In genomic region chr18:22056962-22057361, GRCh38 we compare ENCODE assay signal across 11 cellular contexts.
DNase-seq lines count a peak whose midpoint lies in the region; ATAC-seq and TF ChIP-seq lines count a peak whose summit lies in the region.
"Had no signal": no experiment of that assay in that cellular context is flagged by ENCODE, and none has a peak within 500 bp of the region (broad histone marks: within the 10 kb centered on the region; RNA-seq: fewer than 3 reads in every experiment).

No MANE protein-coding gene starts in this region.

- no peaks in the 10 kb centered on the region for H3K9me3 ChIP-seq in PC-3 (ENCODE audit: low read length)
- no peaks in the 10 kb centered on the region for H3K9me3 ChIP-seq in mucosa of descending colon
- no peaks in the 10 kb centered on the region for H3K9me3 ChIP-seq in transverse colon

- DNase-seq in PC-3 (peak; percentile 65), kidney glomerular epithelial cell (lab: John Stamatoyannopoulos, UW) (peak; percentile 20), mucosa of descending colon (no peak), transverse colon (no peak), NCI-H2171 (lab: John Stamatoyannopoulos, UW) (no peak), NCI-H146 treated with DMSO at 0.1 percent for 48 hours (lab: John Stamatoyannopoulos, UW; ENCODE audit: unreplicated experiment) (no peak)
- no peak for DNase-seq in activated CD8-positive, alpha-beta memory T cell treated with anti-CD3 and anti-CD28 coated beads for 24 hours
- DNase-seq: CD8-positive, alpha-beta T cell; GM23248 had no signal

- CTCF ChIA-PET in PC-3 (lab: Charles Lee): no interaction called here

- H3K4me3 ChIP-seq in PC-3 (ENCODE audit: low read length) (no peak overlapping the region), mucosa of descending colon (no peak overlapping the region), transverse colon (no peak overlapping the region)
- H3K4me3 ChIP-seq: BLaER1 treated with 17β-estradiol and CSF1 and Interleukin-3, amounts not matched to agents 10 nM and 100 nM; GM23248; HAP-1 had no signal

- H3K27me3 ChIP-seq in PC-3 (ENCODE audit: low read length): no peaks in the 10 kb centered on the region
- no peaks in the 10 kb centered on the region for H3K27me3 ChIP-seq in transverse colon
- H3K27me3 ChIP-seq: BLaER1 treated with 17β-estradiol and CSF1 and Interleukin-3, amounts not matched to agents 10 nM and 100 nM had no signal

- no TSS peak for BruUV-seq in PC-3 (replicated peaks; lab: Mats Ljungman, UMichigan)

- no peaks in the 10 kb centered on the region for H3K36me3 ChIP-seq in PC-3 (ENCODE audit: low read depth, low read length)
- no peaks in the 10 kb centered on the region for H3K36me3 ChIP-seq in mucosa of descending colon (ENCODE audit: low read depth)
- no peaks in the 10 kb centered on the region for H3K36me3 ChIP-seq in transverse colon
- H3K36me3 ChIP-seq: BLaER1 treated with 17β-estradiol and CSF1 and Interleukin-3, amounts not matched to agents 10 nM and 100 nM; HAP-1 had no signal

- TF ChIP-seq POLR2A in transverse colon (IDR thresholded peaks at IDR 0.05): no peak

- no peak for TF ChIP-seq EP300 in transverse colon (IDR thresholded peaks at IDR 0.05; ENCODE audit: low read depth)

- H3K4me1 ChIP-seq in PC-3 (ENCODE audit: insufficient read depth, low read length): peaks cover 10% of the 10 kb centered on the region
- H3K4me1 ChIP-seq in mucosa of descending colon (ENCODE audit: low read depth): peaks cover 5% of the 10 kb centered on the region
- peaks cover 0 to 25% (median 4%) of the 10 kb centered on the region in 4 donors for H3K4me1 ChIP-seq in transverse colon
- H3K4me1 ChIP-seq: BLaER1 treated with 17β-estradiol and CSF1 and Interleukin-3, amounts not matched to agents 10 nM and 100 nM had no signal

- ATAC-seq in PC-3 (peak; percentile 76), mucosa of descending colon (peak; percentile 89)
- ATAC-seq: CD8-positive, alpha-beta T cell had no signal

- 0 out of 2 replicates have a peak overlapping the region, but pooled peaks have one; percentile 16 for H3K9ac ChIP-seq in PC-3 (ENCODE audit: low read length)
- H3K9ac ChIP-seq: BLaER1 treated with 17β-estradiol and CSF1 and Interleukin-3, amounts not matched to agents 10 nM and 100 nM; GM23248 had no signal

- H3K27ac ChIP-seq in PC-3 (ENCODE audit: low read length): peak overlapping the region; percentile 81
- peak overlapping the region; percentile 50 to 77 (median 69) for H3K27ac ChIP-seq in transverse colon
- H3K27ac ChIP-seq: BLaER1 treated with 17β-estradiol and CSF1 and Interleukin-3, amounts not matched to agents 10 nM and 100 nM; GM23248 had no signal

- 35 to 37% methylated on average over 4 to 7 of the region's 7 CpGs for WGBS in transverse colon (ENCODE audit: low coverage in 1 of 2), 2 donors

- no peaks in the 10 kb centered on the region for H3F3A ChIP-seq in PC-3 (ENCODE audit: low read length, unreplicated experiment)

- TF ChIP-seq CTCF in PC-3 (conservative IDR thresholded peaks at IDR 0.05; ENCODE audit: low read depth, low read length) (no peak), mucosa of descending colon (IDR thresholded peaks at IDR 0.05) (no peak), transverse colon (IDR thresholded peaks at IDR 0.05) (no peak)

- no peaks in the 10 kb centered on the region for H4K20me1 ChIP-seq in PC-3 (ENCODE audit: low read length)
- H4K20me1 ChIP-seq: BLaER1 treated with 17β-estradiol and CSF1 and Interleukin-3, amounts not matched to agents 10 nM and 100 nM had no signal

- no peaks in the 10 kb centered on the region for H3K9me2 ChIP-seq in PC-3 (replicated peaks; ENCODE audit: low read length)

- POLR2A ChIA-PET in PC-3 (lab: Charles Lee; ENCODE audit: unreplicated experiment): no interaction called here

- no peak overlapping the region for H3K4me2 ChIP-seq in PC-3 (ENCODE audit: low read length)
- H3K4me2 ChIP-seq: BLaER1 treated with 17β-estradiol and CSF1 and Interleukin-3, amounts not matched to agents 10 nM and 100 nM had no signal

- H3K79me2 ChIP-seq in PC-3 (ENCODE audit: low read length): no peaks in the 10 kb centered on the region

- intact Hi-C loops in PC-3 (cut with micrococcal nuclease) (no loop called here), mucosa of descending colon (cut with DNase I, micrococcal nuclease) (no loop called here), transverse colon (cut with DNase I; ENCODE audit: low total_unique reads) (no loop called here)

- peak overlapping the region; percentile 28; the same call in 1 of the 2 replicates for H2AFZ ChIP-seq in PC-3 (ENCODE audit: low read length)
- H2AFZ ChIP-seq: GM23248 had no signal

- in situ Hi-C loops in transverse colon (cut with MboI; ENCODE audit: low pct_ligation_motif_present in 1 of 4, low pct_unique_long_range_greater_than_20kb in 1 of 4, low sequenced_read_pairs in 3 of 4): no loop called here

Comparison
In these comparisons a context has a peak if more than half of its experiments do, and no peak if none do; other contexts are left out.
1. DNase-seq: peak in PC-3 (single experiment) and kidney glomerular epithelial cell (single experiment); none in mucosa of descending colon (0 of 3), transverse colon (single experiment), NCI-H2171 (single experiment), activated CD8-positive, alpha-beta memory T cell treated with anti-CD3 and anti-CD28 coated beads for 24 hours (single experiment) and NCI-H146 treated with DMSO at 0.1 percent for 48 hours (single experiment).